ENCODE assay signal across 8 cellular contexts in the genomic region with DNA sequence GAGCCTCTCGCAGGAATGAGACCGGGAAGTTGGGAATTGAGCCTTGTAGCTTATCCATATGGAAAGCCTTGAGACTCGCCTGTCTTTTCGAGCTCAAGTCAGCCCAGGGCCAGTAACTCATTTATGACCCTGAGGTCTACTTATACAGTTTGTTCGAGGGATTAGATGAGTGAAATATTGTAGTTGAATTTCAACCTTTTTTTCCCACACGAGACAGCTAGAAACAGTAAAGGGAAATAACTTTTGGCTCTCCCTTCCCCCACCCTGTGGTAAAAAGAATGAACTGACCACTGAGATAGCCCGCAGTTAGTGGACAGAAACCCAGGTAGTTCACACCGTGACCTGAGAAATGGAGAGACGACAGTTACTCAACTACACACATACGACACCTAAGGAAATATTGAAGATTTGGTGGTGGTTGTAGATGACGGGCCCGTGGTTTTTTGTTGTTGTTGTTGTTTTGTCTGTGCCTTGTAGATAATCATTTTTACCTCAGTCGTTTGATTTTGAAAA. TPM values are rescaled to one million over a fixed set of nuclear protein-coding genes. Genes with fewer than 3 reads are reported as not detected.
DNase-seq lines count a peak whose midpoint lies in the region; ATAC-seq, FAIRE-seq and TF ChIP-seq lines count a peak whose summit lies in the region.

No MANE protein-coding gene starts in this region.

- RAD21 ChIA-PET in GM12878 (lab: Charles Lee; ENCODE audit: unreplicated experiment) = interaction anchor here (0.8 to 2.4 kb wide), 3 partner anchors 9 to 316 kb away, joined by 3 to 13 read pairs (median 4); a partner anchor contains a TSS

- DNase-seq in EL (peak; percentile 55), M059J (ENCODE audit: low read depth) (peak; percentile 57), GM12878 (ENCODE audit: low read depth, low spot score) (no peak)
- DNase-seq in NK-92 treated with Interleukin-12 subunit alpha and Interleukin-12 subunit beta, amount 100 ng/mL, for 24 hours (lab: John Stamatoyannopoulos, UW) = no peak

- peaks cover 55% of the 10 kb centered on the region for H3K79me2 ChIP-seq in GM12878 (ENCODE audit: control insufficient read depth, insufficient read depth, low read length)

- H3K4me3 ChIP-seq in GM12878 = peak overlapping the region; percentile 70
- H3K4me3 ChIP-seq in thymus (ENCODE audit: low read length) = peak overlapping the region; percentile 64

- H3K27me3 ChIP-seq in GM12878 (replicated peaks in 1 of 2; ENCODE audit: control insufficient read depth in 2 of 2, insufficient read depth in 2 of 2, low read length in 1 of 2) = no peaks in the 10 kb centered on the region
- H3K27me3 ChIP-seq in layer of hippocampus (ENCODE audit: control insufficient read depth, insufficient read depth, low read length) = no peaks in the 10 kb centered on the region
- no peaks in the 10 kb centered on the region for H3K27me3 ChIP-seq in thymus (ENCODE audit: control insufficient read depth, insufficient read depth)

- peak overlapping the region; percentile 92 for H3K27ac ChIP-seq in GM12878 (ENCODE audit: control insufficient read depth, insufficient read depth)
- H3K27ac ChIP-seq in layer of hippocampus (ENCODE audit: low read depth, low read length) = peak overlapping the region; percentile 87
- H3K27ac ChIP-seq in thymus (ENCODE audit: low read depth) = peak overlapping the region; percentile 75

- H3K9ac ChIP-seq in GM12878 (ENCODE audit: control insufficient read depth, insufficient read depth, low read length) = peak overlapping the region; percentile 80

- H3K4me1 ChIP-seq in GM12878 (ENCODE audit: control insufficient read depth, insufficient read depth, low read length) (peaks cover 4% of the 10 kb centered on the region; the same call in 1 of the 2 replicates), thymus (ENCODE audit: control insufficient read depth, insufficient read depth, low read length) (peaks cover 10% of the 10 kb centered on the region)

- no peak for TF ChIP-seq EP300 in GM12878 (IDR thresholded peaks at IDR 0.05; ENCODE audit: borderline replicate concordance in 1 of 2, control insufficient read depth in 1 of 2, low read depth in 2 of 2, low read length in 2 of 2)

- H2AFZ ChIP-seq in GM12878 (ENCODE audit: control insufficient read depth, low read depth, low read length) = no peak overlapping the region

- H4K20me1 ChIP-seq in GM12878 (ENCODE audit: control insufficient read depth, insufficient read depth) = no peaks in the 10 kb centered on the region

- no TSS peak for BruUV-seq in GM12878 (replicated peaks; lab: Mats Ljungman, UMichigan)

- WGBS in GM12878 (ENCODE audit: insufficient coverage, insufficient replicate concordance, low lambda C conversion rate, missing lambda C conversion rate) = under 1% methylated on average over 13 of the region's 13 CpGs
- WGBS in thymus = 15% methylated on average over 13 of the region's 13 CpGs

- POLR2A ChIA-PET in GM12878 (lab: Charles Lee) = interaction anchor here (0.5 to 2.2 kb wide), 9 partner anchors 8 to 745 kb away, joined by 3 to 24 read pairs (median 3); no protein-coding TSS in a partner anchor

- no peak for TF ChIP-seq RAD21 in GM12878 (IDR thresholded peaks at IDR 0.05; ENCODE audit: insufficient read depth, low read depth, low read length)

- H3K4me2 ChIP-seq in GM12878 (ENCODE audit: control insufficient read depth, insufficient read depth) = peak overlapping the region; percentile 56

- SMC1A ChIA-PET in GM12878 (lab: Charles Lee; ENCODE audit: uncharacterized antibody, unreplicated experiment) = interaction anchor here (1.1 to 2.3 kb wide), 3 partner anchors 8 to 12 kb away, joined by 3 to 13 read pairs (median 8); no protein-coding TSS in a partner anchor

- in situ Hi-C loops in GM12878 (cut with MboI) = no loop called here

- ATAC-seq in GM12878 (peak; percentile 6; the same call in 2 of the 3 replicates), HG02763 (IDR thresholded peaks at IDR 0.05; ENCODE audit: unreplicated experiment) (no peak), GM21723 (IDR thresholded peaks at IDR 0.05; ENCODE audit: unreplicated experiment) (no peak)

- H3K9me3 ChIP-seq in GM12878 (replicated peaks; ENCODE audit: control insufficient read depth, insufficient read depth, low read length) = no peaks in the 10 kb centered on the region
- H3K9me3 ChIP-seq in thymus (ENCODE audit: control insufficient read depth) = no peaks in the 10 kb centered on the region

- CTCF ChIA-PET in GM12878 (lab: Yijun Ruan, JAX) = interaction anchor here (1.3 to 2.3 kb wide), 3 partner anchors 8 to 47 kb away, joined by 3 to 10 read pairs (median 4); no protein-coding TSS in a partner anchor

- no peak for TF ChIP-seq CTCF in GM12878 (IDR thresholded peaks at IDR 0.05 in 2 of 3, conservative IDR thresholded peaks at IDR 0.05 in 1 of 3; ENCODE audit: control insufficient read depth in 2 of 3, extremely low read depth in 1 of 3, insufficient read depth in 1 of 3, low read depth in 3 of 3, low read length in 3 of 3)

- intact Hi-C loops in GM12878 (cut with micrococcal nuclease; ENCODE audit: unreplicated experiment) = no loop called here

- no peak for TF ChIP-seq POLR2A in GM12878 (IDR thresholded peaks at IDR 0.05; ENCODE audit: low read depth, low read length)

- FAIRE-seq in GM12878 (lab: Jason Lieb, UNC) = no peak

- H3K36me3 ChIP-seq in GM12878 (ENCODE audit: control insufficient read depth in 2 of 2, insufficient read depth in 2 of 2, low read length in 1 of 2) = no peaks in the 10 kb centered on the region
- H3K36me3 ChIP-seq in thymus (ENCODE audit: control insufficient read depth, insufficient read depth) = no peaks in the 10 kb centered on the region

TF ChIP-seq in GM12878, 131 proteins besides CTCF, POLR2A, EP300 and RAD21:
- no peak for TF ChIP-seq CBX5 (IDR thresholded peaks at IDR 0.05; ENCODE audit: low read depth)
- TF ChIP-seq RUNX3 (IDR thresholded peaks at IDR 0.05; ENCODE audit: low read length) = peak; percentile 58
- peak in 1 of 2 experiments; percentile 28; a peak in 1 of 4 replicates for TF ChIP-seq IKZF2 (IDR thresholded peaks at IDR 0.05)
- TF ChIP-seq BCL11A (IDR thresholded peaks at IDR 0.05; ENCODE audit: low read depth, low read length) = no peak
- TF ChIP-seq POLR2AphosphoS5 (IDR thresholded peaks at IDR 0.05; ENCODE audit: low read length) = 0 out of 2 replicates have a peak, but pooled peaks have one; percentile 4
- TF ChIP-seq, protein P1, sequence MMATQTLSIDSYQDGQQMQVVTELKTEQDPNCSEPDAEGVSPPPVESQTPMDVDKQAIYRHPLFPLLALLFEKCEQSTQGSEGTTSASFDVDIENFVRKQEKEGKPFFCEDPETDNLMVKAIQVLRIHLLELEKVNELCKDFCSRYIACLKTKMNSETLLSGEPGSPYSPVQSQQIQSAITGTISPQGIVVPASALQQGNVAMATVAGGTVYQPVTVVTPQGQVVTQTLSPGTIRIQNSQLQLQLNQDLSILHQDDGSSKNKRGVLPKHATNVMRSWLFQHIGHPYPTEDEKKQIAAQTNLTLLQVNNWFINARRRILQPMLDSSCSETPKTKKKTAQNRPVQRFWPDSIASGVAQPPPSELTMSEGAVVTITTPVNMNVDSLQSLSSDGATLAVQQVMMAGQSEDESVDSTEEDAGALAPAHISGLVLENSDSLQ (IDR thresholded peaks at IDR 0.05) = no peak
- no peak for TF ChIP-seq ETV6 (conservative IDR thresholded peaks at IDR 0.05 in 1 of 2, IDR thresholded peaks at IDR 0.05 in 1 of 2; ENCODE audit: borderline replicate concordance in 1 of 2, low read depth in 1 of 2)
- TF ChIP-seq MTA3 (IDR thresholded peaks at IDR 0.05; ENCODE audit: borderline replicate concordance, low read length) = no peak
- TF ChIP-seq, protein P2, sequence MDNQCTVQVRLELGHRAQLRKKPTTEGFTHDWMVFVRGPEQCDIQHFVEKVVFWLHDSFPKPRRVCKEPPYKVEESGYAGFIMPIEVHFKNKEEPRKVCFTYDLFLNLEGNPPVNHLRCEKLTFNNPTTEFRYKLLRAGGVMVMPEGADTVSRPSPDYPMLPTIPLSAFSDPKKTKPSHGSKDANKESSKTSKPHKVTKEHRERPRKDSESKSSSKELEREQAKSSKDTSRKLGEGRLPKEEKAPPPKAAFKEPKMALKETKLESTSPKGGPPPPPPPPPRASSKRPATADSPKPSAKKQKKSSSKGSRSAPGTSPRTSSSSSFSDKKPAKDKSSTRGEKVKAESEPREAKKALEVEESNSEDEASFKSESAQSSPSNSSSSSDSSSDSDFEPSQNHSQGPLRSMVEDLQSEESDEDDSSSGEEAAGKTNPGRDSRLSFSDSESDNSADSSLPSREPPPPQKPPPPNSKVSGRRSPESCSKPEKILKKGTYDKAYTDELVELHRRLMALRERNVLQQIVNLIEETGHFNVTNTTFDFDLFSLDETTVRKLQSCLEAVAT (IDR thresholded peaks at IDR 0.05) = 0 out of 2 replicates have a peak, but pooled peaks have one; percentile 22

RNA-seq across cellular contexts. Expression of a gene that starts 0.8 kb away (rescaled TPM):
- 26.9 and 49.2 TPM in 2 replicates for total RNA-seq in M059J (2014; rRNA removed; shearing (Covaris generic))
- 78.4 and 80.3 TPM in 2 replicates for total RNA-seq in GM12878 (2013; cell fraction: nucleolus; rRNA removed)
- total RNA-seq in GM12878 (2014; rRNA removed) (45.4 and 47.6 TPM in 2 replicates), GM12878 (2014; rRNA removed; fragmentation: Illumina TruSeq; extraction: Trizol) (87.9 and 95.5 TPM in 2 replicates), GM12878 (2021) (96.2 and 101 TPM in 2 replicates)
- 25.9 TPM for polyA plus RNA-seq in GM12878 (2011; ENCODE audit: low read depth)
- polyA plus RNA-seq in GM12878 (2011; rRNA removed) (91.0 and 119 TPM in 2 replicates), GM12878 (2014; fragmentation: Illumina TruSeq; extraction: Trizol) (126 and 162 TPM in 2 replicates), GM12878 (2014; fragmentation: Nextera tagmentation; extraction: Ambion mirVana) (10 to 100 TPM; 34.7 to 36.3 TPM), GM12878 (2014; rRNA removed) (56.2 and 75.7 TPM in 2 replicates), GM12878 (2016; fragmentation: Nextera tagmentation; extraction: Ambion mirVana) (10 to 100 TPM; 48.6 to 52.5 TPM), thymus (52.0 TPM)
- polyA plus RNA-seq in GM12878 (2011; cell fraction: cytosol; rRNA removed) = 33.0 and 43.7 TPM in 2 replicates
- 26.8 and 35.9 TPM in 2 replicates for polyA plus RNA-seq in GM12878 (2011; cell fraction: nucleus; rRNA removed)
- 48.4 and 60.8 TPM in 2 replicates for polyA plus RNA-seq in GM12878 (2012)
- polyA minus RNA-seq in GM12878 (2011; rRNA and poly(A)+ RNA removed) = 62.9 and 70.1 TPM in 2 replicates
- polyA minus RNA-seq in GM12878 (2011; cell fraction: cytosol; rRNA and poly(A)+ RNA removed) = 17.2 and 17.3 TPM in 2 replicates
- polyA minus RNA-seq in GM12878 (2011; cell fraction: nucleus; rRNA and poly(A)+ RNA removed) = 11.6 and 20.5 TPM in 2 replicates

Comparison
In these comparisons a context has a peak if more than half of its experiments do, and no peak if none do; other contexts are left out.
1. DNase-seq: peak in EL (single experiment) and M059J (single experiment); none in GM12878 (single experiment) and NK-92 treated with Interleukin-12 subunit alpha and Interleukin-12 subunit beta, amount 100 ng/mL, for 24 hours (single experiment).
2. Peak in every context shown above with its lines, with median percentiles within 50 percentile points of each other: H3K27ac ChIP-seq.